12 cellular contexts compared by ENCODE assay signal in genomic region chr17:72416054-72416691, GRCh38.
A peak's percentile ranks its signal among the peaks of the same experiment; 100 is the strongest.
DNase-seq lines count a peak whose midpoint lies in the region; ATAC-seq and TF ChIP-seq lines count a peak whose summit lies in the region.
"Had no signal": no experiment of that assay in that cellular context is flagged by ENCODE, and none has a peak within 500 bp of the region (broad histone marks: within the 10 kb centered on the region; RNA-seq: fewer than 3 reads in every experiment).

No MANE protein-coding gene starts in this region.

- H3K9me3 ChIP-seq in mesodermal cell (ENCODE audit: control insufficient read depth, low read length) = peaks cover 23% of the 10 kb centered on the region

- TF ChIP-seq CTCF in MCF 10A (IDR thresholded peaks at IDR 0.05; ENCODE audit: unreplicated experiment) = no peak
- TF ChIP-seq CTCF in endothelial cell (IDR thresholded peaks at IDR 0.05; ENCODE audit: unreplicated experiment) = no peak

- H3K36me3 Mint-ChIP-seq in MCF 10A (ENCODE audit: insufficient read depth, unreplicated experiment) (peaks cover 80% of the 10 kb centered on the region), endothelial cell (ENCODE audit: low read depth, unreplicated experiment) (peaks cover 5% of the 10 kb centered on the region)

- CTCF ChIA-PET in MCF 10A (lab: Yijun Ruan, JAX) = no interaction called here

- POLR2A ChIA-PET in MCF 10A (lab: Yijun Ruan, JAX) = interaction anchor here (0.6 to 1.6 kb wide), 2 partner anchors 9 to 84 kb away, joined by 3 to 10 read pairs; no protein-coding TSS in a partner anchor

- WGBS in mesodermal cell (ENCODE audit: insufficient coverage in 2 of 2), 2 experiments = 82 to 83% methylated on average over 1 of the region's 6 CpGs

- H3K27ac Mint-ChIP-seq in MCF 10A (ENCODE audit: low read depth, unreplicated experiment) (peak overlapping the region; percentile 54), endothelial cell (ENCODE audit: unreplicated experiment) (no peak overlapping the region)
- H3K27ac Mint-ChIP-seq: activated CD8-positive, alpha-beta memory T cell treated with anti-CD3 and anti-CD28 coated beads, Interleukin-2, amount 10 ng/mL, durations not matched to agents 7 days and 5 days; activated naive CD8-positive, alpha-beta T cell treated with anti-CD3 and anti-CD28 coated beads, Interleukin-2, amount 50 U/mL, for 24 hours had no signal

- peaks cover 50% of the 10 kb centered on the region for H3K4me1 Mint-ChIP-seq in MCF 10A (ENCODE audit: insufficient read depth, unreplicated experiment)
- no peaks in the 10 kb centered on the region for H3K4me1 Mint-ChIP-seq in endothelial cell (ENCODE audit: unreplicated experiment)

- peaks cover 14% of the 10 kb centered on the region for H3K36me3 ChIP-seq in mesodermal cell (ENCODE audit: control insufficient read depth, insufficient read depth, low read length)

- no peak overlapping the region for H3K4me3 Mint-ChIP-seq in MCF 10A (ENCODE audit: unreplicated experiment)
- no peak overlapping the region for H3K4me3 Mint-ChIP-seq in endothelial cell (ENCODE audit: unreplicated experiment)
- H3K4me3 Mint-ChIP-seq: activated CD8-positive, alpha-beta memory T cell treated with anti-CD3 and anti-CD28 coated beads, Interleukin-2, amount 10 ng/mL, durations not matched to agents 7 days and 5 days; activated naive CD8-positive, alpha-beta T cell treated with anti-CD3 and anti-CD28 coated beads, Interleukin-2, amount 50 U/mL, for 24 hours had no signal

- BruUV-seq in MCF 10A (replicated peaks; lab: Mats Ljungman, UMichigan) = no TSS peak

- DNase-seq in COLO668 (lab: John Stamatoyannopoulos, UW; ENCODE audit: unreplicated experiment) = peak; percentile 21
- DNase-seq in NCI-H2171 treated with DMSO at 0.1 percent for 48 hours (lab: John Stamatoyannopoulos, UW) = peak; percentile 77
- peak; percentile 96 for DNase-seq in MCF 10A (ENCODE audit: unreplicated experiment)
- no peak for DNase-seq in SKM-1 treated with dmso at 0.1 percent for 144 hours (lab: John Stamatoyannopoulos, UW; ENCODE audit: unreplicated experiment)
- DNase-seq in endothelial cell (ENCODE audit: low spot score) = no peak
- DNase-seq: activated CD8-positive, alpha-beta memory T cell treated with anti-CD3 and anti-CD28 coated beads, Interleukin-2, amount 10 ng/mL, durations not matched to agents 7 days and 5 days; activated naive CD8-positive, alpha-beta T cell treated with anti-CD3 and anti-CD28 coated beads, Interleukin-2, amount 50 U/mL, for 24 hours; AML-193; effector CD8-positive, alpha-beta T cell had no signal

- H3K27ac ChIP-seq in mesodermal cell (ENCODE audit: low read depth, low read length, severe bottlenecking) = peak overlapping the region; percentile 29

- no peak overlapping the region for H3K4me3 ChIP-seq in mesodermal cell (ENCODE audit: extremely low read depth, insufficient read depth, low read length, poor library complexity, severe bottlenecking)

- intact Hi-C loops in MCF 10A (cut with micrococcal nuclease) = no loop called here

- H3K27me3 Mint-ChIP-seq in MCF 10A (ENCODE audit: insufficient read depth, unreplicated experiment) (no peaks in the 10 kb centered on the region), endothelial cell (ENCODE audit: unreplicated experiment) (peaks cover 2% of the 10 kb centered on the region)
- H3K27me3 Mint-ChIP-seq: activated CD8-positive, alpha-beta memory T cell treated with anti-CD3 and anti-CD28 coated beads, Interleukin-2, amount 10 ng/mL, durations not matched to agents 7 days and 5 days had no signal

- ATAC-seq in HG03025 (IDR thresholded peaks at IDR 0.05; ENCODE audit: low FRiP score, unreplicated experiment) (no peak), HG02870 (IDR thresholded peaks at IDR 0.05; ENCODE audit: unreplicated experiment) (no peak)
- ATAC-seq: activated CD8-positive, alpha-beta memory T cell treated with anti-CD3 and anti-CD28 coated beads, Interleukin-2, amount 10 ng/mL, durations not matched to agents 7 days and 5 days; activated naive CD8-positive, alpha-beta T cell treated with anti-CD3 and anti-CD28 coated beads, Interleukin-2, amount 50 U/mL, for 24 hours had no signal

- peaks cover 12% of the 10 kb centered on the region for H3K9me3 Mint-ChIP-seq in MCF 10A (ENCODE audit: unreplicated experiment)
- peaks cover 5% of the 10 kb centered on the region for H3K9me3 Mint-ChIP-seq in endothelial cell (ENCODE audit: unreplicated experiment)

- peaks cover 23% of the 10 kb centered on the region for H3K4me1 ChIP-seq in mesodermal cell (ENCODE audit: control insufficient read depth, insufficient read depth, low read length, poor library complexity, severe bottlenecking)

Comparison
In these comparisons a context has a peak if more than half of its experiments do, and no peak if none do; other contexts are left out.
1. DNase-seq: peak in COLO668 (single experiment), NCI-H2171 treated with DMSO at 0.1 percent for 48 hours (single experiment) and MCF 10A (single experiment); none in SKM-1 treated with dmso at 0.1 percent for 144 hours (single experiment) and endothelial cell (single experiment).